Comparison of ENCODE assay signal across 16 cellular contexts in the genomic region with DNA sequence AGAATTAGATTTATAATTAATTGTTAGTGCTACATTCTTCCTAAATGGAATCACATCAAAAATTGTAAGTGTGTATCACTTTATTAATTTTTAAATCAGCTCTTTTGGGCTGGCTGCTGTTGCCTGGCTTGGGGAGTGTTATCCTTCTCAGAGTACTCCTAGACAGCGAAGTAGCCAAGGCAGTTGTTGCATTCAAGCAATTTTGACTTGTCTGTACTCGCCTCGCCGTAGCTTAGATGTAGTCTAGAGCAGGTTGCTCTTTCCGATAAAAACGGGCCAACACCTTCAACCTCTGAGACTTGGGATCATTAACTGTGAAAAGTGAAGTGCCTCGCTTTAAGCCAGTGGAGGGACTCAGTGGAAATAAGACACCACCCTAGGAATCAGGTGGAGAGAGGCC.
DNase-seq lines count a peak whose midpoint lies in the region; ATAC-seq and TF ChIP-seq lines count a peak whose summit lies in the region.
"Had no signal": no experiment of that assay in that cellular context is flagged by ENCODE, and none has a peak within 500 bp of the region (broad histone marks: within the 10 kb centered on the region; RNA-seq: fewer than 3 reads in every experiment).

No MANE protein-coding gene starts in this region.

- BruUV-seq in mammary epithelial cell (replicated peaks; lab: Mats Ljungman, UMichigan): no TSS peak

- H3K36me3 ChIP-seq in mammary epithelial cell (ENCODE audit: insufficient read depth, low read length) (no peaks in the 10 kb centered on the region), breast epithelium (no peaks in the 10 kb centered on the region)
- H3K36me3 ChIP-seq: HAP-1 had no signal

- peak; percentile 62 for ATAC-seq in esophagus mucosa

- H3K9ac ChIP-seq in mammary epithelial cell (ENCODE audit: insufficient read depth, low read length): no peak overlapping the region

- TF ChIP-seq CTCF in mammary epithelial cell (conservative IDR thresholded peaks at IDR 0.05 in 1 of 2, IDR thresholded peaks at IDR 0.05 in 1 of 2; ENCODE audit: extremely low read depth in 1 of 2, insufficient read depth in 1 of 2, low read depth in 1 of 2, low read length in 2 of 2): no peak
- no peak for TF ChIP-seq CTCF in breast epithelium (IDR thresholded peaks at IDR 0.05)

- TF ChIP-seq POLR2A in breast epithelium (IDR thresholded peaks at IDR 0.05): no peak

- H4K20me1 ChIP-seq in mammary epithelial cell (ENCODE audit: insufficient read depth, low read length): no peaks in the 10 kb centered on the region

- CTCF ChIA-PET in mammary epithelial cell (lab: Charles Lee; ENCODE audit: low non-redundant PET): no interaction called here

- peak overlapping the region; percentile 61 for H2AFZ ChIP-seq in mammary epithelial cell (ENCODE audit: low read depth, low read length)

- no peaks in the 10 kb centered on the region for H3K27me3 ChIP-seq in mammary epithelial cell (ENCODE audit: insufficient read depth, low read length)
- H3K27me3 ChIP-seq in breast epithelium: no peaks in the 10 kb centered on the region

- dilution Hi-C loops in mammary epithelial cell (cut with HindIII; ENCODE audit: low sequenced_read_pairs): no loop called here

- H3K4me3 ChIP-seq in mammary epithelial cell (replicated peaks in 1 of 3; ENCODE audit: insufficient read depth in 1 of 3, low read depth in 2 of 3, low read length in 3 of 3) (no peak overlapping the region), breast epithelium (no peak overlapping the region)
- H3K4me3 ChIP-seq: HAP-1 had no signal

- H3K79me2 ChIP-seq in mammary epithelial cell (ENCODE audit: insufficient read depth, low read length): peaks cover 2% of the 10 kb centered on the region

- H3K4me1 ChIP-seq in mammary epithelial cell (ENCODE audit: insufficient read depth, low read length) (peaks cover 8% of the 10 kb centered on the region), breast epithelium (no peaks in the 10 kb centered on the region)
- H3K4me1 ChIP-seq: HAP-1 had no signal

- in situ Hi-C loops in mammary epithelial cell (cut with MboI; ENCODE audit: low sequenced_read_pairs in 2 of 2): loop anchor here in 1 of 2 donors (25.0 kb wide), 1 partner anchor 1125 kb away; no protein-coding TSS in a partner anchor

- H3K4me2 ChIP-seq in mammary epithelial cell (ENCODE audit: insufficient read depth, low read depth, low read length): peak overlapping the region; percentile 66

- 20% methylated on average over 7 of the region's 7 CpGs for WGBS in mammary epithelial cell (ENCODE audit: low coverage, missing lambda C conversion rate)

- intact Hi-C loops in mammary epithelial cell (cut with micrococcal nuclease): no loop called here
- intact Hi-C loops in breast epithelium (cut with DNase I; ENCODE audit: low total_unique reads): no loop called here

- no peak overlapping the region for H3K27ac ChIP-seq in mammary epithelial cell (ENCODE audit: insufficient read depth, low read depth, low read length)
- no peak overlapping the region for H3K27ac ChIP-seq in breast epithelium
- H3K27ac ChIP-seq: HL-60 had no signal

- DNase-seq in mammary epithelial cell: peak; percentile 40
- no peak for DNase-seq in breast epithelium (ENCODE audit: low spot score in 2 of 2)
- peak; percentile 35 for DNase-seq in NCI-H2171 treated with DMSO at 0.1 percent for 48 hours (lab: John Stamatoyannopoulos, UW)
- no peak for DNase-seq in SW480 (ENCODE audit: low spot score)
- DNase-seq in OCI-M2 (lab: John Stamatoyannopoulos, UW; ENCODE audit: unreplicated experiment): no peak
- no peak for DNase-seq in NK-92 (lab: John Stamatoyannopoulos, UW; ENCODE audit: unreplicated experiment)
- DNase-seq: 8988T; C1 segment of cervical spinal cord; Calu3; CD4-positive, alpha-beta T cell; DMS 273 treated with DMSO at 0.1 percent for 48 hours; EL; GOT3 had no signal

- H3K9me3 ChIP-seq in mammary epithelial cell (replicated peaks; ENCODE audit: insufficient read depth, low read length) (no peaks in the 10 kb centered on the region), breast epithelium (no peaks in the 10 kb centered on the region)
- H3K9me3 ChIP-seq: HAP-1 had no signal

Comparison
In these comparisons a context has a peak if more than half of its experiments do, and no peak if none do; other contexts are left out.
1. DNase-seq: peak in mammary epithelial cell (single experiment) and NCI-H2171 treated with DMSO at 0.1 percent for 48 hours (single experiment); none in breast epithelium (0 of 2), SW480 (single experiment), OCI-M2 (single experiment) and NK-92 (single experiment).